36 cellular contexts compared by ENCODE assay signal in the genomic region with DNA sequence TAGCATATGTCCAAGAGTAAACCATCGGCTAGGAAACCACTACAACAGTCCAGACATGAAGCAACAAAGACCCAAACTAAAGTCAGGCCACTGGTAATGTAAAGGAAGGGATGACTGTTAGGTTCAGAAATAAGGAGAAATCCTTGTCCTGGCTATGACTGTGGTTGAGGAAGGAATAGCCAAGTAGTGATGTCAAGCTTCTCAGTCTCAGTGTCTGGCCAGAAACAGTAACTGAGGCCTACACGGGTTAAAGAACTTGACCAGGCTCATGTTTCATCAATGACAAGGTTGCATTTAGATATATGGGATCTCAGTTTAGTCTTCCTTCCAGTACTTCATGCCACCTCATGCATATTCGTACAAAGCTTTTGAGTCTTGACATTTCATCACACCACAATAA.
"Had no signal": no experiment of that assay in that cellular context is flagged by ENCODE, and none has a peak within 500 bp of the region (broad histone marks: within the 10 kb centered on the region; RNA-seq: fewer than 3 reads in every experiment).

No MANE protein-coding gene starts in this region.

- FAIRE-seq: TTC549 had no signal

- H3K36me3 Mint-ChIP-seq: activated CD4-positive, alpha-beta memory T cell treated with anti-CD3 and anti-CD28 coated beads for 36 hours; activated naive CD4-positive, alpha-beta T cell treated with anti-CD3 and anti-CD28 coated beads, Interleukin-2, amount 50 U/mL, for 72 hours; activated naive CD8-positive, alpha-beta T cell treated with anti-CD3 and anti-CD28 coated beads for 36 hours had no signal

- H3K4me3 Mint-ChIP-seq: activated B cell treated with CpG ODN at 0.5 μM for 24 hours; activated CD4-positive, alpha-beta memory T cell treated with anti-CD3 and anti-CD28 coated beads for 36 hours; activated CD4-positive, alpha-beta T cell treated with anti-CD3 and anti-CD28 coated beads, Interleukin-2, amount 10 ng/mL, durations not matched to agents 24 days and 14 days; activated CD8-positive, alpha-beta T cell treated with anti-CD3 and anti-CD28 coated beads for 36 hours; activated naive CD4-positive, alpha-beta T cell treated with anti-CD3 and anti-CD28 coated beads for 36 hours; activated naive CD8-positive, alpha-beta T cell treated with anti-CD3 and anti-CD28 coated beads for 36 hours; activated T-cell treated with anti-CD3 and anti-CD28 coated beads, Interleukin-2, amount 50 U/mL, for 4 hours; activated T-cell treated with anti-CD3 and anti-CD28 coated beads, Interleukin-2, amount 50 U/mL, for 72 hours; activated T-helper 1 cell treated with anti-CD3 and anti-CD28 coated beads, Interleukin-12 subunit alpha, Interleukin-12 subunit beta, Interleukin-2, Interleukin-4 antibody, amounts not matched to agents 30 ng/mL and 10 ng/mL and 1 ng/mL, durations not matched to agents 14 hours and 24 hours and 36 hours; activated T-helper 17 cell treated with anti-CD3 and anti-CD28 coated beads, Interleukin-2, amount 50 U/mL, for 72 hours; T-helper 1 cell treated with Interleukin-12 subunit alpha and Interleukin-12 subunit beta and Interleukin-4 antibody, amounts not matched to agents 30 μg/mL and 1 μg/mL, for 36 hours; T-helper 2 cell treated with Interferon-gamma antibody and Interleukin-4, amounts not matched to agents 5 μg/mL and 100 μg/mL, for 36 hours had no signal

- H3K36me3 ChIP-seq: adrenal gland, ascending aorta, brain microvascular endothelial cell, breast epithelium had no signal

- H3K27ac Mint-ChIP-seq: activated B cell treated with CpG ODN at 0.5 μM for 24 hours; activated CD4-positive, alpha-beta memory T cell treated with anti-CD3 and anti-CD28 coated beads for 36 hours; activated CD4-positive, alpha-beta T cell treated with anti-CD3 and anti-CD28 coated beads, Interleukin-2, amount 10 ng/mL, durations not matched to agents 24 days and 14 days; activated CD8-positive, alpha-beta T cell treated with anti-CD3 and anti-CD28 coated beads for 36 hours; activated naive CD4-positive, alpha-beta T cell treated with anti-CD3 and anti-CD28 coated beads for 36 hours; activated naive CD4-positive, alpha-beta T cell treated with anti-CD3 and anti-CD28 coated beads, Interleukin-2, amount 50 U/mL, for 72 hours; activated naive CD8-positive, alpha-beta T cell treated with anti-CD3 and anti-CD28 coated beads for 36 hours; activated T-cell treated with anti-CD3 and anti-CD28 coated beads, Interleukin-2, amount 50 U/mL, for 72 hours; activated T-helper 1 cell treated with anti-CD3 and anti-CD28 coated beads, Interleukin-12 subunit alpha, Interleukin-12 subunit beta, Interleukin-2, Interleukin-4 antibody, amounts not matched to agents 30 ng/mL and 10 ng/mL and 1 ng/mL, durations not matched to agents 14 hours and 24 hours and 36 hours; activated T-helper 17 cell treated with anti-CD3 and anti-CD28 coated beads, Interleukin-2, amount 50 U/mL, for 72 hours; T-helper 1 cell treated with Interleukin-12 subunit alpha and Interleukin-12 subunit beta and Interleukin-4 antibody, amounts not matched to agents 30 μg/mL and 1 μg/mL, for 36 hours; T-helper 2 cell treated with Interferon-gamma antibody and Interleukin-4, amounts not matched to agents 5 μg/mL and 100 μg/mL, for 36 hours had no signal

- H3K4me1 Mint-ChIP-seq: activated B cell treated with CpG ODN at 0.5 μM for 24 hours; activated CD4-positive, alpha-beta T cell treated with anti-CD3 and anti-CD28 coated beads, Interleukin-2, amount 10 ng/mL, durations not matched to agents 24 days and 14 days; activated naive CD8-positive, alpha-beta T cell treated with anti-CD3 and anti-CD28 coated beads for 36 hours; activated T-helper 17 cell treated with anti-CD3 and anti-CD28 coated beads, Interleukin-2, amount 50 U/mL, for 72 hours had no signal

- H3K4me1 ChIP-seq: breast epithelium had no signal

- H3K27me3 ChIP-seq: adrenal gland, ascending aorta, body of pancreas, brain microvascular endothelial cell, breast epithelium had no signal

- DNase-seq: activated B cell treated with CpG ODN at 0.5 μM for 24 hours; activated CD4-positive, alpha-beta memory T cell treated with anti-CD3 and anti-CD28 coated beads for 36 hours; activated CD4-positive, alpha-beta T cell treated with anti-CD3 and anti-CD28 coated beads for 4 hours; activated CD4-positive, alpha-beta T cell treated with anti-CD3 and anti-CD28 coated beads, Interleukin-2, amount 10 ng/mL, durations not matched to agents 24 days and 14 days; activated CD4-positive, alpha-beta T cell treated with anti-CD3 and anti-CD28 coated beads, Interleukin-2, amount 50 U/mL, for 1 hour; activated CD4-positive, alpha-beta T cell treated with anti-CD3 and anti-CD28 coated beads, Interleukin-2, amount 50 U/mL, for 4 hours; activated CD4-positive, CD25-positive, alpha-beta regulatory T cell treated with anti-CD3 and anti-CD28 coated beads, Interleukin-2, amount 50 U/mL, for 72 hours; activated CD8-positive, alpha-beta memory T cell treated with anti-CD3 and anti-CD28 coated beads, Interleukin-2, amount 50 U/mL, for 4 hours; activated CD8-positive, alpha-beta T cell treated with anti-CD3 and anti-CD28 coated beads for 36 hours; activated effector memory CD4-positive, alpha-beta T cell treated with anti-CD3 and anti-CD28 coated beads, Interleukin-2, amount 50 U/mL, for 16 hours; activated gamma-delta T cell treated with Interleukin-2 at 50 U/mL for 16 hours; activated naive CD4-positive, alpha-beta T cell; activated naive CD4-positive, alpha-beta T cell treated with anti-CD3 and anti-CD28 coated beads for 36 hours; activated naive CD4-positive, alpha-beta T cell treated with anti-CD3 and anti-CD28 coated beads, Interleukin-2, amount 50 U/mL, for 16 hours; activated naive CD8-positive, alpha-beta T cell treated with anti-CD3 and anti-CD28 coated beads for 36 hours; activated T-cell treated with anti-CD3 and anti-CD28 coated beads for 4 hours; activated T-cell treated with anti-CD3 and anti-CD28 coated beads, Interleukin-2, amount 50 U/mL, for 1 hour; activated T-cell treated with anti-CD3 and anti-CD28 coated beads, Interleukin-2, amount 50 U/mL, for 4 hours; activated T-cell treated with anti-CD3 and anti-CD28 coated beads, Interleukin-2, amount 50 U/mL, for 72 hours; adrenal gland; amniotic stem cell; body of pancreas; brain microvascular endothelial cell; central memory CD4-positive, alpha-beta T cell; T-helper 1 cell; T-helper 2 cell; T-helper 9 cell had no signal

- H3K4me3 ChIP-seq: adrenal gland, ascending aorta, body of pancreas, breast epithelium had no signal

- H3K9me3 ChIP-seq: adrenal gland, ascending aorta, body of pancreas, breast epithelium had no signal

- H3K27me3 Mint-ChIP-seq: activated CD4-positive, alpha-beta memory T cell treated with anti-CD3 and anti-CD28 coated beads for 36 hours; activated CD4-positive, alpha-beta T cell treated with anti-CD3 and anti-CD28 coated beads, Interleukin-2, amount 10 ng/mL, durations not matched to agents 24 days and 14 days; activated CD8-positive, alpha-beta T cell treated with anti-CD3 and anti-CD28 coated beads for 36 hours; activated naive CD8-positive, alpha-beta T cell treated with anti-CD3 and anti-CD28 coated beads for 36 hours had no signal

- H3K27ac ChIP-seq: adrenal gland, ascending aorta, body of pancreas, brain microvascular endothelial cell, breast epithelium, VCaP had no signal

- ATAC-seq: activated CD8-positive, alpha-beta T cell treated with anti-CD3 and anti-CD28 coated beads for 36 hours; activated naive CD4-positive, alpha-beta T cell treated with anti-CD3 and anti-CD28 coated beads, Interleukin-2, amount 50 U/mL, for 72 hours; activated T-cell treated with anti-CD3 and anti-CD28 coated beads, Interleukin-2, amount 50 U/mL, for 4 hours; activated T-cell treated with anti-CD3 and anti-CD28 coated beads, Interleukin-2, amount 50 U/mL, for 72 hours; activated T-helper 17 cell treated with anti-CD3 and anti-CD28 coated beads, Interleukin-2, amount 50 U/mL, for 72 hours; body of pancreas had no signal

- H3K9me3 Mint-ChIP-seq: activated B cell treated with CpG ODN at 0.5 μM for 24 hours; activated CD4-positive, alpha-beta memory T cell treated with anti-CD3 and anti-CD28 coated beads for 36 hours; activated CD8-positive, alpha-beta T cell treated with anti-CD3 and anti-CD28 coated beads for 36 hours; activated naive CD4-positive, alpha-beta T cell treated with anti-CD3 and anti-CD28 coated beads for 36 hours; activated naive CD8-positive, alpha-beta T cell treated with anti-CD3 and anti-CD28 coated beads for 36 hours; activated T-cell treated with anti-CD3 and anti-CD28 coated beads, Interleukin-2, amount 50 U/mL, for 4 hours; activated T-helper 1 cell treated with anti-CD3 and anti-CD28 coated beads, Interleukin-12 subunit alpha, Interleukin-12 subunit beta, Interleukin-2, Interleukin-4 antibody, amounts not matched to agents 30 ng/mL and 10 ng/mL and 1 ng/mL, durations not matched to agents 14 hours and 24 hours and 36 hours; activated T-helper 17 cell treated with anti-CD3 and anti-CD28 coated beads, Interleukin-2, amount 50 U/mL, for 72 hours; T-helper 1 cell treated with Interleukin-12 subunit alpha and Interleukin-12 subunit beta and Interleukin-4 antibody, amounts not matched to agents 30 μg/mL and 1 μg/mL, for 36 hours had no signal
